ENCODE assay signal across 18 cellular contexts in the genomic region with DNA sequence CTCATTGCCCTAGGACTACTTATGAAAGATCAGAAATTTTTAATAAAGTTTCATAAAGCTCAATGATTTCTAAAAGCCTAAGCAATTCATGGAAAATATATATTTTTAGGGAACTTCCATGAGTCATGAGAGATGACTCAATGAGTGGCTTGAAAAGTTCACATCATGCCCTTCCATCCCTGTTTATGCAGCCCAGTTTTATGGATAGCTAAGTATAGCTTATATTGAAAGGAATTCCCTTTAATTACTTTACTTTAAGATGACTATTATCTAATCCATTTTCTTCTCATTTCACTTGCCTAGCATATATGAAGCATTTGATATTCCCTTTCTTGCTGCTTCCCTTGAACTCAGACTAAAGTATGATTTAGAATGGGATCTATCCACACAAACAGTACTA.
A peak's percentile ranks its signal among the peaks of the same experiment; 100 is the strongest.
DNase-seq lines count a peak whose midpoint lies in the region; ATAC-seq and TF ChIP-seq lines count a peak whose summit lies in the region.
"Had no signal": no experiment of that assay in that cellular context is flagged by ENCODE, and none has a peak within 500 bp of the region (broad histone marks: within the 10 kb centered on the region; RNA-seq: fewer than 3 reads in every experiment).

No MANE protein-coding gene starts in this region.

- H4K8ac ChIP-seq in mesenchymal stem cell (ENCODE audit: low read length), result no peak overlapping the region

- no peak overlapping the region for H3K4me3 Mint-ChIP-seq in Caco-2 (ENCODE audit: unreplicated experiment)
- H3K4me3 Mint-ChIP-seq: CD4-positive, CD25-positive, alpha-beta regulatory T cell had no signal

- no peak overlapping the region for H3K4ac ChIP-seq in mesenchymal stem cell (ENCODE audit: low read depth in 1 of 2, low read length in 2 of 2)

- no peak overlapping the region for H2BK15ac ChIP-seq in mesenchymal stem cell (ENCODE audit: low read depth, poor library complexity, severe bottlenecking)

- H3K36me3 Mint-ChIP-seq in Caco-2 (ENCODE audit: insufficient read depth, unreplicated experiment), result no peaks in the 10 kb centered on the region
- H3K36me3 Mint-ChIP-seq: CD4-positive, CD25-positive, alpha-beta regulatory T cell had no signal

- H3K23ac ChIP-seq in mesenchymal stem cell (ENCODE audit: low read length in 2 of 2), result no peak overlapping the region

- DNase-seq in CD1c-positive myeloid dendritic cell (ENCODE audit: extremely low spot score) (peak; percentile 23), astrocyte of the spinal cord (ENCODE audit: low read depth, low spot score) (peak; percentile 25), mesenchymal stem cell (peak; percentile 28), Caco-2 (no peak), NCI-H2029 treated with DMSO at 0.1 percent for 48 hours (lab: John Stamatoyannopoulos, UW) (no peak), inferior parietal cortex (ENCODE audit: extremely low spot score) (no peak)
- DNase-seq: AML-193; Calu3; CD4-positive, CD25-positive, alpha-beta regulatory T cell; DMS79; GF-D8; NCI-H146; NCI-H2107; NCI-H226; OCI-M1 had no signal

- no peak overlapping the region for H2BK12ac ChIP-seq in mesenchymal stem cell (ENCODE audit: low read length in 2 of 2)

- H3K9ac ChIP-seq in HUES6 (ENCODE audit: low read length) (no peak overlapping the region), mesenchymal stem cell (ENCODE audit: low read length) (no peak overlapping the region)

- H3K27ac ChIP-seq in HUES6 (ENCODE audit: low read depth, low read length) (peak overlapping the region; percentile 23; the same call in 1 of the 2 replicates), mesenchymal stem cell (ENCODE audit: low read length, poor library complexity, severe bottlenecking) (no peak overlapping the region)
- H3K27ac ChIP-seq: SJSA1 had no signal

- no peaks in the 10 kb centered on the region for H3K9me3 Mint-ChIP-seq in Caco-2 (ENCODE audit: unreplicated experiment)

- in situ Hi-C loops in astrocyte of the spinal cord (cut with HindIII; ENCODE audit: low sequenced_read_pairs), result no loop called here

- H2BK120ac ChIP-seq in mesenchymal stem cell (ENCODE audit: low read depth, low read length), result no peak overlapping the region

- H3K4me2 ChIP-seq in mesenchymal stem cell (ENCODE audit: low read length, poor library complexity, severe bottlenecking), result no peak overlapping the region

- H2AK5ac ChIP-seq in mesenchymal stem cell (ENCODE audit: low read length, severe bottlenecking), result no peak overlapping the region

- CTCF ChIA-PET in Caco-2 (lab: Charles Lee), result no interaction called here

- ATAC-seq in HG03571 (IDR thresholded peaks at IDR 0.05; ENCODE audit: unreplicated experiment), result no peak

- no TSS peak for BruUV-seq in Caco-2 (replicated peaks; lab: Mats Ljungman, UMichigan)

- H2BK5ac ChIP-seq in mesenchymal stem cell (ENCODE audit: low read depth, low read length, poor library complexity, severe bottlenecking), result no peak overlapping the region

- no peak overlapping the region for H3K14ac ChIP-seq in mesenchymal stem cell (ENCODE audit: low read length in 2 of 2)

- H3K36me3 ChIP-seq in HUES6 (ENCODE audit: control insufficient read depth, insufficient read depth, low read length) (no peaks in the 10 kb centered on the region), mesenchymal stem cell (ENCODE audit: control insufficient read depth in 1 of 2, insufficient read depth in 2 of 2, low read depth in 1 of 2, low read length in 2 of 2) (no peaks in the 10 kb centered on the region), Caco-2 (ENCODE audit: control insufficient read depth, insufficient read depth, low read length) (no peaks in the 10 kb centered on the region)
- H3K36me3 ChIP-seq: SJSA1 had no signal

- no peak overlapping the region for H3K18ac ChIP-seq in mesenchymal stem cell (ENCODE audit: low read depth in 1 of 2, low read length in 2 of 2)

- intact Hi-C loops in Caco-2 (cut with micrococcal nuclease; ENCODE audit: unreplicated experiment), result no loop called here

- H4K91ac ChIP-seq in mesenchymal stem cell (ENCODE audit: low read length), result no peak overlapping the region

- H3K4me1 ChIP-seq in HUES6 (ENCODE audit: control insufficient read depth, insufficient read depth, low read length) (peaks cover 15% of the 10 kb centered on the region; the same call in 1 of the 2 replicates), mesenchymal stem cell (ENCODE audit: control insufficient read depth, insufficient read depth, low read depth, low read length) (no peaks in the 10 kb centered on the region), Caco-2 (no peaks in the 10 kb centered on the region)
- H3K4me1 ChIP-seq: SJSA1 had no signal

- no peaks in the 10 kb centered on the region for H3K27me3 Mint-ChIP-seq in Caco-2 (ENCODE audit: insufficient read depth, unreplicated experiment)

- no peak overlapping the region for H3K27ac Mint-ChIP-seq in Caco-2 (ENCODE audit: unreplicated experiment)
- H3K27ac Mint-ChIP-seq: CD4-positive, CD25-positive, alpha-beta regulatory T cell had no signal

- H3K9me3 ChIP-seq in HUES6 (ENCODE audit: control insufficient read depth, insufficient read depth, low read depth, low read length) (no peaks in the 10 kb centered on the region), mesenchymal stem cell (ENCODE audit: control insufficient read depth, low read length) (no peaks in the 10 kb centered on the region), Caco-2 (no peaks in the 10 kb centered on the region)
- H3K9me3 ChIP-seq: SJSA1 had no signal

- POLR2A ChIA-PET in Caco-2 (lab: Charles Lee), result no interaction called here

- no peaks in the 10 kb centered on the region for H3K79me1 ChIP-seq in mesenchymal stem cell (replicated peaks; ENCODE audit: low read length, poor library complexity, severe bottlenecking)

- no peaks in the 10 kb centered on the region for H3K4me1 Mint-ChIP-seq in Caco-2 (ENCODE audit: low read depth, unreplicated experiment)
- H3K4me1 Mint-ChIP-seq: CD4-positive, CD25-positive, alpha-beta regulatory T cell had no signal

- no peak overlapping the region for H3K4me3 ChIP-seq in HUES6 (ENCODE audit: low read depth, low read length)
- H3K4me3 ChIP-seq in astrocyte of the spinal cord (ENCODE audit: low read depth, low read length), result no peak overlapping the region
- no peak overlapping the region for H3K4me3 ChIP-seq in mesenchymal stem cell (ENCODE audit: insufficient read depth in 1 of 2, low read depth in 1 of 2, low read length in 2 of 2)
- H3K4me3 ChIP-seq in Caco-2 (ENCODE audit: low read depth, low read length), result no peak overlapping the region
- H3K4me3 ChIP-seq: SJSA1 had no signal

- H3K27me3 ChIP-seq in HUES6 (ENCODE audit: control insufficient read depth, insufficient read depth, low read length) (no peaks in the 10 kb centered on the region), mesenchymal stem cell (ENCODE audit: control insufficient read depth in 1 of 2, insufficient read depth in 1 of 2, low read length in 2 of 2) (no peaks in the 10 kb centered on the region), Caco-2 (replicated peaks; ENCODE audit: control insufficient read depth, insufficient read depth, low read length) (no peaks in the 10 kb centered on the region)
- H3K27me3 ChIP-seq: SJSA1 had no signal

- H2AFZ ChIP-seq in mesenchymal stem cell (ENCODE audit: low read depth, low read length), result no peak overlapping the region

- TF ChIP-seq CTCF in astrocyte of the spinal cord (IDR thresholded peaks at IDR 0.05; ENCODE audit: low read depth, low read length) (no peak), Caco-2 (IDR thresholded peaks at IDR 0.05; ENCODE audit: insufficient read depth in 1 of 2, low read depth in 1 of 2, low read length in 1 of 2, severe bottlenecking in 1 of 2, unreplicated experiment in 1 of 2) (no peak)

Comparison
In these comparisons a context has a peak if more than half of its experiments do, and no peak if none do; other contexts are left out.
1. DNase-seq: peak in CD1c-positive myeloid dendritic cell (single experiment), astrocyte of the spinal cord (single experiment) and mesenchymal stem cell (single experiment); none in Caco-2 (0 of 2), NCI-H2029 treated with DMSO at 0.1 percent for 48 hours (single experiment) and inferior parietal cortex (single experiment).